ENCODE assay signal across 10 cellular contexts in genomic region chr9:94874316-94874715, GRCh38.
DNase-seq lines count a peak whose midpoint lies in the region; ATAC-seq and TF ChIP-seq lines count a peak whose summit lies in the region.
"Had no signal": no experiment of that assay in that cellular context is flagged by ENCODE, and none has a peak within 500 bp of the region (broad histone marks: within the 10 kb centered on the region; RNA-seq: fewer than 3 reads in every experiment).

No MANE protein-coding gene starts in this region.

- TF ChIP-seq RAD21 in SK-N-SH (IDR thresholded peaks at IDR 0.05; ENCODE audit: low read length) = no peak

- peak overlapping the region; percentile 43; the same call in 1 of the 2 replicates for H3K9ac ChIP-seq in SK-N-SH

- 12% methylated on average over 3 of the region's 3 CpGs for WGBS in SK-N-SH (ENCODE audit: low lambda C conversion rate)

- DNase-seq in GM03348 (ENCODE audit: low spot score) = peak; percentile 50
- DNase-seq in SK-N-SH = no peak
- DNase-seq in fibroblast of pulmonary artery (ENCODE audit: low read depth) = peak; percentile 80
- DNase-seq in skeletal muscle cell (ENCODE audit: low read depth) = peak; percentile 54
- no peak for DNase-seq in cortex of kidney (lab: John Stamatoyannopoulos, UW)
- DNase-seq in stimulated activated CD4-positive, alpha-beta T cell treated with anti-CD3 and anti-CD28 coated beads, Interleukin-1b, Interleukin-23, amount 100 ng/mL, for 48 hours = no peak
- DNase-seq in NCI-H774 (lab: John Stamatoyannopoulos, UW) = no peak
- DNase-seq: MM.1S; NK-92 treated with Interleukin-12 subunit alpha and Interleukin-12 subunit beta, amount 100 ng/mL, for 24 hours had no signal

- H2AFZ ChIP-seq in SK-N-SH (ENCODE audit: low read depth) = no peak overlapping the region

- H3K9me2 ChIP-seq in SK-N-SH = no peaks in the 10 kb centered on the region

- H3K36me3 ChIP-seq in SK-N-SH (replicated peaks in 1 of 2; ENCODE audit: control insufficient read depth in 1 of 2, insufficient read depth in 2 of 2, low read length in 1 of 2) = no peaks in the 10 kb centered on the region

- POLR2A ChIA-PET in SK-N-SH (lab: Yijun Ruan, JAX) = no interaction called here

- H3K79me2 ChIP-seq in SK-N-SH (ENCODE audit: insufficient read depth) = no peaks in the 10 kb centered on the region

- no peaks in the 10 kb centered on the region for H3K9me3 ChIP-seq in SK-N-SH

- no peaks in the 10 kb centered on the region for H3K27me3 ChIP-seq in SK-N-SH (ENCODE audit: insufficient read depth)

- TF ChIP-seq EP300 in SK-N-SH (IDR thresholded peaks at IDR 0.05; ENCODE audit: borderline replicate concordance in 1 of 2, low read depth in 1 of 2, low read length in 1 of 2) = peak; percentile 69 to 70; a peak in 2 of 4 replicates

- peak overlapping the region; percentile 59; the same call in 1 of the 2 replicates for H3K4me2 ChIP-seq in SK-N-SH

- no peak overlapping the region for H3K4me3 ChIP-seq in SK-N-SH (ENCODE audit: low read depth in 2 of 2, low read length in 1 of 2)
- no peak overlapping the region for H3K4me3 ChIP-seq in fibroblast of pulmonary artery (replicated peaks; ENCODE audit: low read depth, low read length)
- H3K4me3 ChIP-seq in skeletal muscle cell (ENCODE audit: low read depth, low read length) = no peak overlapping the region

- peaks cover 24 to 47% of the 10 kb centered on the region in 2 experiments for H3K4me1 ChIP-seq in SK-N-SH (ENCODE audit: control insufficient read depth in 1 of 2, insufficient read depth in 2 of 2, low read depth in 1 of 2, low read length in 1 of 2)

- no peak for ATAC-seq in GM18502 (IDR thresholded peaks at IDR 0.05; ENCODE audit: poor library complexity, unreplicated experiment)

- peak overlapping the region; percentile 97 to 100 for H3K27ac ChIP-seq in SK-N-SH (ENCODE audit: low read depth in 2 of 2, low read length in 1 of 2)

- H4K20me1 ChIP-seq in SK-N-SH (ENCODE audit: insufficient read depth) = no peaks in the 10 kb centered on the region

- TF ChIP-seq CTCF in SK-N-SH (IDR thresholded peaks at IDR 0.05) = no peak
- no peak for TF ChIP-seq CTCF in fibroblast of pulmonary artery (IDR thresholded peaks at IDR 0.05; ENCODE audit: low read length, missing control alignments)

- CTCF ChIA-PET in SK-N-SH (lab: Yijun Ruan, JAX) = no interaction called here

- H3F3A ChIP-seq in SK-N-SH (replicated peaks; ENCODE audit: insufficient read depth) = peaks cover 40% of the 10 kb centered on the region

TF ChIP-seq in SK-N-SH, 30 proteins besides CTCF, POLR2A, EP300 and RAD21 (continues in another document):
- TF ChIP-seq REST (IDR thresholded peaks at IDR 0.05; ENCODE audit: low read depth, low read length) (no peak), POLR2AphosphoS5 (IDR thresholded peaks at IDR 0.05; ENCODE audit: low read depth, low read length) (peak; percentile 56; the same call in 1 of the 2 replicates), FOXJ3 (CRISPR knock-in tag; IDR thresholded peaks at IDR 0.05) (no peak), SMC3 (IDR thresholded peaks at IDR 0.05; ENCODE audit: low read depth, low read length) (no peak), ZBTB33 (IDR thresholded peaks at IDR 0.05; ENCODE audit: borderline replicate concordance, low read depth) (no peak), TAF1 (IDR thresholded peaks at IDR 0.05; ENCODE audit: borderline replicate concordance, low read depth, low read length) (no peak), SIN3A (IDR thresholded peaks at IDR 0.05; ENCODE audit: borderline replicate concordance, low read depth, low read length) (no peak), USF1 (IDR thresholded peaks at IDR 0.05; ENCODE audit: borderline replicate concordance, low read depth) (no peak), RXRA (IDR thresholded peaks at IDR 0.05; ENCODE audit: borderline replicate concordance, low read depth) (0 out of 2 replicates have a peak, but pooled peaks have one; percentile 38), RFX5 (IDR thresholded peaks at IDR 0.05; ENCODE audit: low read length) (no peak), IRF3 (IDR thresholded peaks at IDR 0.05; ENCODE audit: low read depth, low read length) (no peak), NFIC (IDR thresholded peaks at IDR 0.05; ENCODE audit: borderline replicate concordance) (peak; percentile 33), JUND (IDR thresholded peaks at IDR 0.05) (peak; percentile 78), TCF12 (IDR thresholded peaks at IDR 0.05) (peak; percentile 88), NRF1 (IDR thresholded peaks at IDR 0.05; ENCODE audit: low read depth, low read length) (no peak), EZH2phosphoT487 (IDR thresholded peaks at IDR 0.05; ENCODE audit: borderline replicate concordance, low read depth) (no peak), TEAD4 (IDR thresholded peaks at IDR 0.05; ENCODE audit: borderline replicate concordance, insufficient read depth) (0 out of 2 replicates have a peak, but pooled peaks have one; percentile 46), CHD2 (IDR thresholded peaks at IDR 0.05; ENCODE audit: low read length, partially characterized antibody) (no peak), FOSL2 (IDR thresholded peaks at IDR 0.05; ENCODE audit: borderline replicate concordance, low read depth) (peak; percentile 66), MXI1 (IDR thresholded peaks at IDR 0.05; ENCODE audit: low read depth, low read length) (no peak), MAX (IDR thresholded peaks at IDR 0.05; ENCODE audit: low read depth) (no peak), ELF1 (IDR thresholded peaks at IDR 0.05) (no peak)

Comparison
In these comparisons a context has a peak if more than half of its experiments do, and no peak if none do; other contexts are left out.
1. DNase-seq: peak in GM03348 (single experiment), fibroblast of pulmonary artery (single experiment) and skeletal muscle cell (single experiment); none in SK-N-SH (single experiment), cortex of kidney (single experiment), stimulated activated CD4-positive, alpha-beta T cell treated with anti-CD3 and anti-CD28 coated beads, Interleukin-1b, Interleukin-23, amount 100 ng/mL, for 48 hours (single experiment) and NCI-H774 (single experiment).